ENCODE assay signal across 1 cellular context in genomic region chr10:1048732-1049424, GRCh38.
A peak's percentile ranks its signal among the peaks of the same experiment; 100 is the strongest.
TF ChIP-seq lines count a peak whose summit lies in the region.

Gene IDI1, minus strand, starts transcription at chr10:1049119. Its CDS starts 116 bp downstream, at chr10:1049003.

TF ChIP-seq in K562, 482 proteins besides CTCF, POLR2A, EP300 and RAD21 (continued from another document and continues in another):
- no peak for TF ChIP-seq MLLT1 (IDR thresholded peaks at IDR 0.05)
- no peak for TF ChIP-seq NCOA6 (IDR thresholded peaks at IDR 0.05)
- no peak for TF ChIP-seq ILF3 (IDR thresholded peaks at IDR 0.05; ENCODE audit: borderline replicate concordance)
- TF ChIP-seq ZNF232 (CRISPR knock-in tag; IDR thresholded peaks at IDR 0.05), result no peak
- 0 out of 2 replicates have a peak, but pooled peaks have one; percentile 11 for TF ChIP-seq ATF4 (CRISPR knock-in tag; IDR thresholded peaks at IDR 0.05)
- TF ChIP-seq CREB3L1 (IDR thresholded peaks at IDR 0.05; ENCODE audit: borderline replicate concordance, low read depth), result peak; percentile 68; the same call in 1 of the 2 replicates
- peak; percentile 81; the same call in 1 of the 2 replicates for TF ChIP-seq THAP7 (CRISPR knock-in tag; IDR thresholded peaks at IDR 0.05)
- TF ChIP-seq ZKSCAN3 (CRISPR knock-in tag; IDR thresholded peaks at IDR 0.05), result no peak
- peak; percentile 3; the same call in 1 of the 2 replicates for TF ChIP-seq JUND (IDR thresholded peaks at IDR 0.05; ENCODE audit: borderline replicate concordance, low read depth, low read length)
- peak; percentile 2; the same call in 1 of the 3 replicates for TF ChIP-seq JUND (tag; IDR thresholded peaks at IDR 0.05; ENCODE audit: borderline replicate concordance, low read depth, low read length)
- peak; percentile 86; the same call in 1 of the 2 replicates for TF ChIP-seq PHF8 (IDR thresholded peaks at IDR 0.05; ENCODE audit: borderline replicate concordance, low read length)
- TF ChIP-seq BCL6 (CRISPR knock-in tag; IDR thresholded peaks at IDR 0.05), result no peak
- peak; percentile 37 for TF ChIP-seq MEIS2 (IDR thresholded peaks at IDR 0.05; ENCODE audit: partially characterized antibody)
- TF ChIP-seq XRCC4 (IDR thresholded peaks at IDR 0.05; ENCODE audit: extremely low read depth, insufficient read depth, insufficient read length), result no peak
- no peak for TF ChIP-seq EZH2 (IDR thresholded peaks at IDR 0.05; ENCODE audit: borderline replicate concordance, low read depth, low read length)
- peak; percentile 93 for TF ChIP-seq CREM (IDR thresholded peaks at IDR 0.05; ENCODE audit: low read depth)
- TF ChIP-seq NR2F6 (CRISPR knock-in tag; IDR thresholded peaks at IDR 0.05), result no peak
- no peak for TF ChIP-seq ZNF146 (CRISPR knock-in tag; IDR thresholded peaks at IDR 0.05; ENCODE audit: unreplicated experiment)
- no peak for TF ChIP-seq ZNF592 (IDR thresholded peaks at IDR 0.05)
- TF ChIP-seq ZBTB33 (CRISPR knock-in tag; IDR thresholded peaks at IDR 0.05), result no peak
- TF ChIP-seq ELK1 (CRISPR knock-in tag; IDR thresholded peaks at IDR 0.05), result no peak
- peak; percentile 71 for TF ChIP-seq CCNT2 (IDR thresholded peaks at IDR 0.05; ENCODE audit: borderline replicate concordance, extremely low read depth, insufficient read length, low read depth, low read length)
- TF ChIP-seq ZNF143 (CRISPR knock-in tag; IDR thresholded peaks at IDR 0.05), result no peak
- no peak for TF ChIP-seq FOXJ3 (CRISPR knock-in tag; IDR thresholded peaks at IDR 0.05)
- peak; percentile 90 for TF ChIP-seq GABPB1 (CRISPR knock-in tag; IDR thresholded peaks at IDR 0.05)
- TF ChIP-seq PTTG1 (tag; IDR thresholded peaks at IDR 0.05; ENCODE audit: low read depth), result no peak
- no peak for TF ChIP-seq PRPF4 (IDR thresholded peaks at IDR 0.05; ENCODE audit: insufficient read depth, low read depth, low read length, poor library complexity, severe bottlenecking)
- 0 out of 2 replicates have a peak, but pooled peaks have one; percentile 2 for TF ChIP-seq JUNB (CRISPR knock-in tag; conservative IDR thresholded peaks at IDR 0.05)
- TF ChIP-seq RBM39 (optimal IDR thresholded peaks at IDR 0.05; ENCODE audit: low read depth, low read length), result no peak
- TF ChIP-seq ZNF609 (CRISPR knock-in tag; IDR thresholded peaks at IDR 0.05; ENCODE audit: borderline replicate concordance), result no peak
- TF ChIP-seq ZC3H11A (IDR thresholded peaks at IDR 0.05; ENCODE audit: low read depth, low read length), result no peak
- no peak for TF ChIP-seq PCBP2 (IDR thresholded peaks at IDR 0.05; ENCODE audit: low read depth, low read length, poor library complexity, severe bottlenecking)
- TF ChIP-seq FOXP1 (CRISPR knock-in tag; IDR thresholded peaks at IDR 0.05), result no peak
- no peak for TF ChIP-seq ZHX1 (conservative IDR thresholded peaks at IDR 0.05; ENCODE audit: low read length)
- no peak; the same call in 1 of the 2 replicates for TF ChIP-seq PHB (CRISPR knock-in tag; IDR thresholded peaks at IDR 0.05)
- TF ChIP-seq ARHGAP35 (IDR thresholded peaks at IDR 0.05; ENCODE audit: partially characterized antibody), result no peak
- peak; percentile 14; the same call in 1 of the 2 replicates for TF ChIP-seq BHLHE40 (IDR thresholded peaks at IDR 0.05; ENCODE audit: low read length)
- no peak for TF ChIP-seq KLF6 (CRISPR knock-in tag; IDR thresholded peaks at IDR 0.05; ENCODE audit: borderline replicate concordance)
- no peak for TF ChIP-seq SMARCB1 (IDR thresholded peaks at IDR 0.05; ENCODE audit: insufficient read length, low read depth)
- no peak for TF ChIP-seq NCOA2 (IDR thresholded peaks at IDR 0.05; ENCODE audit: partially characterized antibody in 2 of 2)
- peak in 1 of 2 experiments; percentile 94; a peak in 2 of 4 replicates for TF ChIP-seq NONO (IDR thresholded peaks at IDR 0.05; ENCODE audit: low read depth in 2 of 2, low read length in 1 of 2)
- no peak for TF ChIP-seq TAL1 (IDR thresholded peaks at IDR 0.05)
- no peak for TF ChIP-seq ZFP30 (CRISPR knock-in tag; IDR thresholded peaks at IDR 0.05; ENCODE audit: borderline replicate concordance)
- TF ChIP-seq TGIF2 (CRISPR knock-in tag; IDR thresholded peaks at IDR 0.05), result 0 out of 2 replicates have a peak, but pooled peaks have one; percentile 8
- no peak for TF ChIP-seq ZNF24 (IDR thresholded peaks at IDR 0.05)
